Comparison of ENCODE assay signal across 2 cellular contexts in genomic region chr2:74822771-74823283, GRCh38.
TF ChIP-seq lines count a peak whose summit lies in the region.

No MANE protein-coding gene starts in this region.

TF ChIP-seq in SK-N-SH treated with all-trans-retinoic acid at 6 μM for 48 hours, 23 proteins besides CTCF, POLR2A, EP300 and RAD21 (continued from another document):
- TF ChIP-seq PATZ1 (CRISPR knock-in tag; IDR thresholded peaks at IDR 0.05; ENCODE audit: borderline replicate concordance) (no peak), ARNTL (CRISPR knock-in tag; IDR thresholded peaks at IDR 0.05; ENCODE audit: borderline replicate concordance, low read depth) (no peak), CSRNP3 (CRISPR knock-in tag; IDR thresholded peaks at IDR 0.05) (no peak), SNAI2 (CRISPR knock-in tag; IDR thresholded peaks at IDR 0.05) (no peak), TSHZ2 (CRISPR knock-in tag; IDR thresholded peaks at IDR 0.05) (no peak), ZFP3 (CRISPR knock-in tag; IDR thresholded peaks at IDR 0.05) (no peak), PPARA (CRISPR knock-in tag; IDR thresholded peaks at IDR 0.05; ENCODE audit: borderline replicate concordance) (no peak)
TF ChIP-seq in SK-N-SH treated with all-trans-retinoic acid at 6 μM for 48 hours: peak in this region for 0.

TF ChIP-seq in SK-N-SH, 30 proteins besides CTCF, POLR2A, EP300 and RAD21 (continued from another document):
- TF ChIP-seq ZBTB33 (IDR thresholded peaks at IDR 0.05; ENCODE audit: borderline replicate concordance, low read depth): no peak
